8 cellular contexts compared by ENCODE assay signal in the genomic region with DNA sequence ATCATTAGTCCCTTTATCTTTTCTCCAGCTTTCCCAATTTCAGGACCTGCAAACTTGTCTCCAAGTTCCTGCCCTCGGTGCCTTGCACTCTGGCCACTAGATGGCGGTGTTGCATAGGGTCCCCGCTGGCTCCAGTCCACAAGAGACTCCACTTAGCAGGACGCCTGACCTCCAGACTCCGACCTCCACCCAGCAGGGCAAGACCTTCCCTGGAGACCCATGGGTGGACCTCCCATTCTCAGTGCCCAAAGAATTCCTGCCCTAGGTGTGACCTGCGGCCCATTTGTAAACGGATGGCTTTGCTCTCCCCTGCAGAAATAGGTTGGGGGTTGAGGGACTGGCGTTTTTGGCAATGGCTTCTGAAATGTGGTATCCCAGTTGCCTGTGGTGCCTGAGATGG.
DNase-seq lines count a peak whose midpoint lies in the region; ATAC-seq and TF ChIP-seq lines count a peak whose summit lies in the region.

No MANE protein-coding gene starts in this region.

- H3K4me3 ChIP-seq in Panc1 (ENCODE audit: low read depth in 2 of 2, low read length in 2 of 2) (no peak overlapping the region), esophagus squamous epithelium (no peak overlapping the region)

- H3K27me3 Mint-ChIP-seq in Calu3 (ENCODE audit: unreplicated experiment), result no peaks in the 10 kb centered on the region
- peaks cover 2 to 17% of the 10 kb centered on the region in 2 donors for H3K27me3 Mint-ChIP-seq in natural killer cell treated with Interleukin-12 subunit alpha and Interleukin-12 subunit beta and Interleukin-15 and Interleukin-18, amount 100 ng/mL, for 72 hours
- peaks cover 32 to 35% of the 10 kb centered on the region in 2 donors for H3K27me3 Mint-ChIP-seq in stimulated activated naive B cell treated with anti-CD40 and anti-IgM and Interleukin-4, amounts not matched to agents 10 μg/mL and 1 μg/mL and 100 μg/mL, for 72 hours

- intact Hi-C loops in Calu3 (cut with micrococcal nuclease; ENCODE audit: unreplicated experiment) (loop anchor here (1.0 to 2.0 kb wide), 4 partner anchors 56 to 207 kb away; no protein-coding TSS in a partner anchor), Panc1 (cut with micrococcal nuclease; ENCODE audit: unreplicated experiment) (loop anchor here (5.0 kb wide), 3 partner anchors 59 to 206 kb away; no protein-coding TSS in a partner anchor), esophagus squamous epithelium (cut with DNase I) (loop anchor here (2.0 kb wide), 1 partner anchor 202 kb away; no protein-coding TSS in a partner anchor)

- POLR2A ChIA-PET in Panc1 (lab: Charles Lee), result no interaction called here

- H3K9me3 ChIP-seq in Panc1 (ENCODE audit: control insufficient read depth, insufficient read depth, low read depth, low read length), result no peaks in the 10 kb centered on the region
- H3K9me3 ChIP-seq in esophagus squamous epithelium, result no peaks in the 10 kb centered on the region

- peaks cover 48% of the 10 kb centered on the region for H3K4me1 ChIP-seq in Panc1 (ENCODE audit: control insufficient read depth, insufficient read depth, low read length)
- H3K4me1 ChIP-seq in esophagus squamous epithelium, result peaks cover 3 to 28% (median 12%) of the 10 kb centered on the region in 3 donors

- ATAC-seq in HG03045 (IDR thresholded peaks at IDR 0.05; ENCODE audit: unreplicated experiment) (peak; percentile 68), Panc1 (peak; percentile 67), GM21529 (IDR thresholded peaks at IDR 0.05; ENCODE audit: unreplicated experiment) (no peak)
- peak; percentile 63 to 70 for ATAC-seq in natural killer cell treated with Interleukin-12 subunit alpha and Interleukin-12 subunit beta and Interleukin-15 and Interleukin-18, amount 100 ng/mL, for 72 hours
- peak; percentile 80 to 81 for ATAC-seq in stimulated activated naive B cell treated with anti-CD40 and anti-IgM and Interleukin-4, amounts not matched to agents 10 μg/mL and 1 μg/mL and 100 μg/mL, for 72 hours (replicated peaks)

- CTCF ChIA-PET in Calu3 (lab: Charles Lee) (interaction anchor here (0.6 to 1.7 kb wide), 6 partner anchors 56 to 206 kb away, joined by 3 to 6 read pairs (median 3); no protein-coding TSS in a partner anchor), Panc1 (lab: Charles Lee) (interaction anchor here (0.6 to 0.8 kb wide), 3 partner anchors 199 to 207 kb away, joined by 4 to 9 read pairs (median 4); no protein-coding TSS in a partner anchor)

- H3K27ac ChIP-seq in Panc1 (ENCODE audit: low read length) (peak overlapping the region; percentile 85), esophagus squamous epithelium (no peak overlapping the region)

- H3K27me3 ChIP-seq in Panc1 (ENCODE audit: control insufficient read depth, insufficient read depth, low read length), result no peaks in the 10 kb centered on the region
- peaks cover 0 to 29% (median 0%) of the 10 kb centered on the region in 4 donors for H3K27me3 ChIP-seq in esophagus squamous epithelium

- DNase-seq in Calu3 (peak; percentile 88), Panc1 (ENCODE audit: low read depth, low spot score) (peak; percentile 61), esophagus squamous epithelium (lab: John Stamatoyannopoulos, UW) (no peak)
- peak; percentile 76 for DNase-seq in activated T-cell treated with anti-CD3 and anti-CD28 coated beads, Interleukin-2, amount 50 U/mL, for 1 hour
- peak; percentile 77 for DNase-seq in natural killer cell treated with Interleukin-12 subunit alpha and Interleukin-12 subunit beta and Interleukin-15 and Interleukin-18, amount 100 ng/mL, for 72 hours (ENCODE audit: low spot score)
- DNase-seq in stimulated activated naive B cell treated with anti-CD40 and anti-IgM and Interleukin-4, amounts not matched to agents 10 μg/mL and 1 μg/mL and 100 μg/mL, for 72 hours, result peak; percentile 60

- H3K4me3 Mint-ChIP-seq in Calu3 (ENCODE audit: low read depth, unreplicated experiment), result no peak overlapping the region
- H3K4me3 Mint-ChIP-seq in natural killer cell treated with Interleukin-12 subunit alpha and Interleukin-12 subunit beta and Interleukin-15 and Interleukin-18, amount 100 ng/mL, for 72 hours, result no peak overlapping the region
- no peak overlapping the region for H3K4me3 Mint-ChIP-seq in stimulated activated naive B cell treated with anti-CD40 and anti-IgM and Interleukin-4, amounts not matched to agents 10 μg/mL and 1 μg/mL and 100 μg/mL, for 72 hours

- no peak overlapping the region for H3K27ac Mint-ChIP-seq in Calu3 (ENCODE audit: unreplicated experiment)
- no peak overlapping the region for H3K27ac Mint-ChIP-seq in natural killer cell treated with Interleukin-12 subunit alpha and Interleukin-12 subunit beta and Interleukin-15 and Interleukin-18, amount 100 ng/mL, for 72 hours
- no peak overlapping the region for H3K27ac Mint-ChIP-seq in stimulated activated naive B cell treated with anti-CD40 and anti-IgM and Interleukin-4, amounts not matched to agents 10 μg/mL and 1 μg/mL and 100 μg/mL, for 72 hours

- BruUV-seq in Calu3 (replicated peaks; lab: Mats Ljungman, UMichigan), result no TSS peak
- BruUV-seq in Panc1 (replicated peaks; lab: Mats Ljungman, UMichigan), result no TSS peak

- TF ChIP-seq CTCF in Calu3 (IDR thresholded peaks at IDR 0.05; ENCODE audit: unreplicated experiment), result peak; percentile 79
- TF ChIP-seq CTCF in Panc1 (IDR thresholded peaks at IDR 0.05), result peak; percentile 92
- TF ChIP-seq CTCF in esophagus squamous epithelium (IDR thresholded peaks at IDR 0.05), result peak; percentile 80 to 98 (median 97)

- H3K9me3 Mint-ChIP-seq in Calu3 (ENCODE audit: low read depth, unreplicated experiment), result no peaks in the 10 kb centered on the region
- H3K9me3 Mint-ChIP-seq in natural killer cell treated with Interleukin-12 subunit alpha and Interleukin-12 subunit beta and Interleukin-15 and Interleukin-18, amount 100 ng/mL, for 72 hours, result no peaks in the 10 kb centered on the region
- H3K9me3 Mint-ChIP-seq in stimulated activated naive B cell treated with anti-CD40 and anti-IgM and Interleukin-4, amounts not matched to agents 10 μg/mL and 1 μg/mL and 100 μg/mL, for 72 hours, result no peaks in the 10 kb centered on the region

- H3K36me3 ChIP-seq in Panc1 (ENCODE audit: control insufficient read depth, insufficient read depth, low read length), result no peaks in the 10 kb centered on the region
- no peaks in the 10 kb centered on the region for H3K36me3 ChIP-seq in esophagus squamous epithelium

- in situ Hi-C loops in Panc1 (cut with HindIII; ENCODE audit: low pct_unique_long_range_greater_than_20kb, low sequenced_read_pairs), result no loop called here

- WGBS in esophagus squamous epithelium, 2 donors, result 0 to 18% methylated on average over 5 to 7 of the region's 8 CpGs

- H3K4me1 Mint-ChIP-seq in Calu3 (ENCODE audit: low read depth, unreplicated experiment), result peaks cover 12% of the 10 kb centered on the region
- H3K4me1 Mint-ChIP-seq in natural killer cell treated with Interleukin-12 subunit alpha and Interleukin-12 subunit beta and Interleukin-15 and Interleukin-18, amount 100 ng/mL, for 72 hours (ENCODE audit: low read depth in 2 of 2), result no peaks in the 10 kb centered on the region
- H3K4me1 Mint-ChIP-seq in stimulated activated naive B cell treated with anti-CD40 and anti-IgM and Interleukin-4, amounts not matched to agents 10 μg/mL and 1 μg/mL and 100 μg/mL, for 72 hours, result no peaks in the 10 kb centered on the region

- H3K36me3 Mint-ChIP-seq in Calu3 (ENCODE audit: insufficient read depth, unreplicated experiment), result peaks cover 5% of the 10 kb centered on the region
- H3K36me3 Mint-ChIP-seq in natural killer cell treated with Interleukin-12 subunit alpha and Interleukin-12 subunit beta and Interleukin-15 and Interleukin-18, amount 100 ng/mL, for 72 hours, result no peaks in the 10 kb centered on the region
- no peaks in the 10 kb centered on the region for H3K36me3 Mint-ChIP-seq in stimulated activated naive B cell treated with anti-CD40 and anti-IgM and Interleukin-4, amounts not matched to agents 10 μg/mL and 1 μg/mL and 100 μg/mL, for 72 hours

- no peak for TF ChIP-seq POLR2A in esophagus squamous epithelium (IDR thresholded peaks at IDR 0.05)
